8 cellular contexts compared by ENCODE assay signal in genomic region chr18:59996370-59996966, GRCh38.
DNase-seq lines count a peak whose midpoint lies in the region; ATAC-seq and TF ChIP-seq lines count a peak whose summit lies in the region.

No MANE protein-coding gene starts in this region.

- WGBS in mesendoderm (ENCODE audit: extremely low coverage, insufficient coverage, low lambda C conversion rate): no CpG with 5 or more reads among the region's 5 CpGs
- WGBS in sigmoid colon, 2 donors: 12 to 17% methylated on average over 5 of the region's 5 CpGs

- DNase-seq in BE2C (peak; percentile 47), NCI-H2196 treated with DMSO at 0.1 percent for 48 hours (lab: John Stamatoyannopoulos, UW; ENCODE audit: unreplicated experiment) (peak; percentile 39), T47D (ENCODE audit: low read depth in 1 of 2, low spot score in 1 of 2) (peak; percentile 25 to 51), mesendoderm (peak; percentile 27), sigmoid colon (no peak)
- no peak for DNase-seq in activated effector memory CD4-positive, alpha-beta T cell treated with Interleukin-2 at 50 U/mL for 16 hours

- intact Hi-C loops in sigmoid colon (cut with DNase I): no loop called here

- in situ Hi-C loops in T47D (cut with HindIII; ENCODE audit: low pct_unique_long_range_greater_than_20kb, low sequenced_read_pairs): no loop called here

- no peak overlapping the region for H3K4me3 ChIP-seq in BE2C (ENCODE audit: low read depth, low read length)
- no peak overlapping the region for H3K4me3 ChIP-seq in mesendoderm (ENCODE audit: low read length)
- no peak overlapping the region for H3K4me3 ChIP-seq in sigmoid colon

- H3K27me3 ChIP-seq in BE2C: no peaks in the 10 kb centered on the region
- no peaks in the 10 kb centered on the region for H3K27me3 ChIP-seq in mesendoderm (ENCODE audit: insufficient read depth, low read length, poor library complexity)
- no peaks in the 10 kb centered on the region for H3K27me3 ChIP-seq in sigmoid colon

- TF ChIP-seq POLR2A in sigmoid colon (IDR thresholded peaks at IDR 0.05): no peak

- H3K4ac ChIP-seq in mesendoderm (ENCODE audit: low read depth, low read length): no peak overlapping the region

- no peak overlapping the region for H2BK15ac ChIP-seq in mesendoderm (replicated peaks; ENCODE audit: low read depth)

- H3K18ac ChIP-seq in mesendoderm (ENCODE audit: low read length): no peak overlapping the region

- no peak for TF ChIP-seq EP300 in sigmoid colon (IDR thresholded peaks at IDR 0.05)

- ATAC-seq in GM18511 (IDR thresholded peaks at IDR 0.05; ENCODE audit: unreplicated experiment) (peak; percentile 83), HG03095 (IDR thresholded peaks at IDR 0.05; ENCODE audit: unreplicated experiment) (peak; percentile 89)

- no peaks in the 10 kb centered on the region for H3K9me3 ChIP-seq in BE2C
- no peaks in the 10 kb centered on the region for H3K9me3 ChIP-seq in sigmoid colon

- H4K8ac ChIP-seq in mesendoderm (ENCODE audit: low read depth, low read length): no peak overlapping the region

- no peaks in the 10 kb centered on the region for H3K79me1 ChIP-seq in mesendoderm (ENCODE audit: low read length)

- no peaks in the 10 kb centered on the region for H3K79me2 ChIP-seq in mesendoderm (ENCODE audit: control insufficient read depth, insufficient read depth, low read length)

- H2BK120ac ChIP-seq in mesendoderm (ENCODE audit: low read depth, low read length): no peak overlapping the region

- no peak overlapping the region for H4K5ac ChIP-seq in mesendoderm (ENCODE audit: low read length)

- H3K27ac ChIP-seq in mesendoderm (ENCODE audit: low read depth, low read length) (no peak overlapping the region), sigmoid colon (no peak overlapping the region)

- no peak overlapping the region for H3K4me2 ChIP-seq in mesendoderm (ENCODE audit: low read length)

- TF ChIP-seq CTCF in BE2C (IDR thresholded peaks at IDR 0.05; ENCODE audit: low read depth, low read length) (peak; percentile 75), sigmoid colon (IDR thresholded peaks at IDR 0.05) (peak in 2 of 4 experiments; percentile 29 to 39)

- no peak overlapping the region for H2AK5ac ChIP-seq in mesendoderm (ENCODE audit: low read length)

- H3K23ac ChIP-seq in mesendoderm (ENCODE audit: low read length): no peak overlapping the region

- H3K36me3 ChIP-seq in BE2C: no peaks in the 10 kb centered on the region
- H3K36me3 ChIP-seq in mesendoderm (ENCODE audit: control insufficient read depth, insufficient read depth, low read length): no peaks in the 10 kb centered on the region
- no peaks in the 10 kb centered on the region for H3K36me3 ChIP-seq in sigmoid colon

- H3K56ac ChIP-seq in mesendoderm (ENCODE audit: low read length): no peak overlapping the region

- H2BK5ac ChIP-seq in mesendoderm (ENCODE audit: low read length): no peak overlapping the region

- no peak overlapping the region for H3K9ac ChIP-seq in mesendoderm (ENCODE audit: low read length)

- no peaks in the 10 kb centered on the region for H3K4me1 ChIP-seq in BE2C
- no peaks in the 10 kb centered on the region for H3K4me1 ChIP-seq in mesendoderm (ENCODE audit: control insufficient read depth, low read depth, low read length)
- H3K4me1 ChIP-seq in sigmoid colon: no peaks in the 10 kb centered on the region

Comparison
In these comparisons a context has a peak if more than half of its experiments do, and no peak if none do; other contexts are left out.
1. DNase-seq: peak in BE2C (single experiment), NCI-H2196 treated with DMSO at 0.1 percent for 48 hours (single experiment), T47D (2 of 2) and mesendoderm (single experiment); none in activated effector memory CD4-positive, alpha-beta T cell treated with Interleukin-2 at 50 U/mL for 16 hours (single experiment) and sigmoid colon (single experiment).